ENCODE assay signal across 17 cellular contexts in the genomic region with DNA sequence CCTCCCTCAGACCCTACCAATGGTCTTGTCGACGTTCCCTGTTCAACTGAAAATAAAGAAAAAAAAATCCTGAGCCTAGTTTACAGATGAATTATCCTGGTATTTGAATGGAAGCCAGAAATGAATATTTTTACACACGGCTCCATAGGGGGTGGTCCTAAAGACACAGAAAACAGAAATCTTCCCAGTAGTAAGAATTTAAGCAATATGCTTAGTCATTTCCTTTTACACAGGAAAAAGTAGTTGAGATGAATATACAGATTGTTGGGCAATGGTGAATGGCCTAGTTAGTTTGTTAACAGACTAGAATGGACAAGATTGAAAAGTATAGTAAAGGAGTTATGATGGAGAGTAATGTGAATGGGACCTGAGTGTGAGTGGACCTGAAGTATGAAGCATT.
DNase-seq lines count a peak whose midpoint lies in the region; TF ChIP-seq lines count a peak whose summit lies in the region.
"Had no signal": no experiment of that assay in that cellular context is flagged by ENCODE, and none has a peak within 500 bp of the region (broad histone marks: within the 10 kb centered on the region; RNA-seq: fewer than 3 reads in every experiment).

No MANE protein-coding gene starts in this region.

- DNase-seq in AG04450 (ENCODE audit: low read depth, low spot score) (peak; percentile 23), HT1080 (ENCODE audit: low read depth) (peak; percentile 74), SK-N-MC (ENCODE audit: low read depth, low spot score) (peak; percentile 88), foreskin fibroblast (peak; percentile 24 to 51), NCI-H69 (lab: John Stamatoyannopoulos, UW) (no peak), medulla oblongata (ENCODE audit: extremely low spot score) (no peak), hippocampal formation (lab: John Stamatoyannopoulos, UW) (no peak)
- no peak for DNase-seq in activated naive CD4-positive, alpha-beta T cell treated with Interleukin-2 at 50 U/mL for 16 hours
- DNase-seq: activated CD4-positive, alpha-beta T cell treated with anti-CD3 and anti-CD28 coated beads, Interleukin-2, amount 10 ng/mL, durations not matched to agents 24 days and 14 days; BE2C; HFFc6; NCI-H2107; stimulated activated CD4-positive, alpha-beta T cell treated with anti-CD3 and anti-CD28 coated beads, Interleukin-2, amount 100 ng/mL, for 24 hours; T-helper 1 cell; uterus had no signal

- H3K27me3 ChIP-seq in AG04450 (ENCODE audit: control insufficient read depth, insufficient read depth, low read length), result no peaks in the 10 kb centered on the region
- H3K27me3 ChIP-seq: BE2C, cardiac muscle cell, uterus had no signal

- H3K9me3 ChIP-seq in AG04450 (ENCODE audit: control insufficient read depth, insufficient read depth, low read length) (no peaks in the 10 kb centered on the region), SK-N-MC (ENCODE audit: low read depth, low read length) (no peaks in the 10 kb centered on the region)
- H3K9me3 ChIP-seq: BE2C, prostate gland, uterus had no signal

- CTCF ChIA-PET in AG04450 (lab: Charles Lee), result no interaction called here

- H3K4me3 ChIP-seq in AG04450 (ENCODE audit: low read depth, low read length) (no peak overlapping the region), SK-N-MC (peak overlapping the region; percentile 61), foreskin fibroblast (ENCODE audit: low read depth in 1 of 2, low read length in 2 of 2) (no peak overlapping the region)
- H3K4me3 ChIP-seq: cardiac muscle cell, prostate gland, uterus had no signal

- no peaks in the 10 kb centered on the region for H3K36me3 ChIP-seq in SK-N-MC (ENCODE audit: insufficient read depth, low read length)
- H3K36me3 ChIP-seq: BE2C, cardiac muscle cell, prostate gland, uterus had no signal

- H3K27ac ChIP-seq in AG04450 (ENCODE audit: low read depth, low read length) (no peak overlapping the region), SK-N-MC (peak overlapping the region; percentile 93)
- H3K27ac ChIP-seq: cardiac muscle cell, prostate gland, uterus had no signal

- no peak overlapping the region for H3K9ac ChIP-seq in SK-N-MC (ENCODE audit: insufficient read length)

- TF ChIP-seq CTCF in AG04450 (IDR thresholded peaks at IDR 0.05; ENCODE audit: low read depth, low read length) (no peak), foreskin fibroblast (IDR thresholded peaks at IDR 0.05; ENCODE audit: low read depth, low read length) (no peak)

- POLR2A ChIA-PET in AG04450 (lab: Yijun Ruan, JAX), result no interaction called here

Comparison
In these comparisons a context has a peak if more than half of its experiments do, and no peak if none do; other contexts are left out.
1. DNase-seq: peak in AG04450 (single experiment), HT1080 (single experiment), SK-N-MC (single experiment) and foreskin fibroblast (2 of 2); none in NCI-H69 (single experiment), medulla oblongata (single experiment), activated naive CD4-positive, alpha-beta T cell treated with Interleukin-2 at 50 U/mL for 16 hours (single experiment) and hippocampal formation (0 of 2).